Comparison of ENCODE assay signal across 8 cellular contexts in genomic region chr10:73772280-73773151, GRCh38. TPM values are rescaled to one million over a fixed set of nuclear protein-coding genes. Genes with fewer than 3 reads are reported as not detected.
DNase-seq lines count a peak whose midpoint lies in the region; ATAC-seq and TF ChIP-seq lines count a peak whose summit lies in the region.

No MANE protein-coding gene starts in this region.

- DNase-seq in ACHN (peak; percentile 80), NCI-H2227 (lab: John Stamatoyannopoulos, UW; ENCODE audit: unreplicated experiment) (peak; percentile 84), dermis microvascular lymphatic vessel endothelial cell (ENCODE audit: low read depth in 2 of 2) (peak; percentile 47 to 79), lower leg skin (ENCODE audit: low spot score in 2 of 2) (peak; percentile 77 to 97)
- peak; percentile 69 to 77 for DNase-seq in activated CD4-positive, alpha-beta T cell treated with anti-CD3 and anti-CD28 coated beads, Interleukin-2, amount 50 U/mL, for 4 hours
- peak; percentile 75 to 78 for DNase-seq in stimulated activated CD4-positive, alpha-beta T cell treated with anti-CD3 and anti-CD28 coated beads, Interleukin-4, amount 100 ng/mL, for 4 hours

- intact Hi-C loops in lower leg skin (cut with DNase I; ENCODE audit: low total_unique reads), result no loop called here

- peak; percentile 53 for ATAC-seq in GM18505 (IDR thresholded peaks at IDR 0.05; ENCODE audit: unreplicated experiment)
- ATAC-seq in HG02943 (IDR thresholded peaks at IDR 0.05; ENCODE audit: low read depth, unreplicated experiment), result peak; percentile 65

- 0 to 1% methylated on average over 57 to 73 of the region's 101 CpGs for WGBS in lower leg skin, 2 donors

- peak overlapping the region; percentile 83 for H3K4me3 ChIP-seq in lower leg skin (ENCODE audit: low read depth, poor library complexity, severe bottlenecking)

- no peak for TF ChIP-seq CTCF in lower leg skin (IDR thresholded peaks at IDR 0.05)

- in situ Hi-C loops in ACHN (cut with HindIII; ENCODE audit: low pct_ligation_motif_present, low pct_unique_long_range_greater_than_20kb, low sequenced_read_pairs), result no loop called here

- TF ChIP-seq POLR2A in GM18505 (IDR thresholded peaks at IDR 0.05; ENCODE audit: borderline replicate concordance, extremely low read depth, insufficient read depth, insufficient read length) (peak; percentile 74), lower leg skin (IDR thresholded peaks at IDR 0.05) (peak in 1 of 2 donors; percentile 31)

RNA-seq across cellular contexts. Expression of gene CHCHD1, which starts 9.3 kb away (rescaled TPM):
- total RNA-seq in dermis microvascular lymphatic vessel endothelial cell (18.1 and 25.3 TPM in 2 replicates), lower leg skin (10 to 100 TPM; 27.6 to 36.5 (median 34.2) TPM)

RNA-seq across cellular contexts. Expression of gene ZSWIM8, which starts 12.9 kb away (rescaled TPM):
- total RNA-seq in dermis microvascular lymphatic vessel endothelial cell (37.7 and 55.0 TPM in 2 replicates), lower leg skin (100 to 1,000 TPM in 3 of 4 donors, 10 to 100 TPM in 1; 99.0 to 262 (median 108) TPM)

RNA-seq across cellular contexts. Expression of gene SEC24C, which starts 28.3 kb away (rescaled TPM):
- 48.4 and 58.4 TPM in 2 replicates for total RNA-seq in dermis microvascular lymphatic vessel endothelial cell
- total RNA-seq in lower leg skin, result 10 to 100 TPM; 45.5 to 60.3 (median 58.1) TPM

RNA-seq across cellular contexts. Expression of gene NDST2, which starts 38.9 kb away (rescaled TPM):
- total RNA-seq in dermis microvascular lymphatic vessel endothelial cell (3.7 and 7.6 TPM in 2 replicates), lower leg skin (10 to 100 TPM; 16.7 to 41.5 (median 37.4) TPM)

Comparison
In these comparisons a context has a peak if more than half of its experiments do, and no peak if none do; other contexts are left out.
1. Peak in every context shown above with its lines: DNase-seq, ATAC-seq and H3K4me3 ChIP-seq.